In genomic region chr4:144647095-144647959, GRCh38 we compare ENCODE assay signal across 8 cellular contexts. TPM values are rescaled to one million over a fixed set of nuclear protein-coding genes. Genes with fewer than 3 reads are reported as not detected.
A peak's percentile ranks its signal among the peaks of the same experiment; 100 is the strongest.
DNase-seq lines count a peak whose midpoint lies in the region; ATAC-seq and TF ChIP-seq lines count a peak whose summit lies in the region.

No MANE protein-coding gene starts in this region.

- no peak overlapping the region for H3K27ac ChIP-seq in right cardiac atrium (ENCODE audit: low read length)
- H3K27ac ChIP-seq in gastrocnemius medialis = no peak overlapping the region
- peak overlapping the region in 1 of 4 donors; percentile 60 for H3K27ac ChIP-seq in Peyer's patch

- H3K4me3 ChIP-seq in right cardiac atrium (ENCODE audit: low read length) (peak overlapping the region; percentile 74), fibroblast of villous mesenchyme (ENCODE audit: low read depth, low read length) (peak overlapping the region; percentile 60), gastrocnemius medialis (peak overlapping the region in 3 of 4 donors; percentile 44 to 53 (median 45)), Peyer's patch (peak overlapping the region in 2 of 4 donors; percentile 46 to 54)

- DNase-seq in right cardiac atrium (peak in 1 of 3 donors; percentile 20), cardiac septum (ENCODE audit: low spot score) (no peak), fibroblast of villous mesenchyme (ENCODE audit: low read depth) (peak; percentile 10), gastrocnemius medialis (no peak), Peyer's patch (no peak)

- TF ChIP-seq CTCF in fibroblast of villous mesenchyme (IDR thresholded peaks at IDR 0.05; ENCODE audit: insufficient read depth, low read depth, low read length) = no peak
- TF ChIP-seq CTCF in gastrocnemius medialis (IDR thresholded peaks at IDR 0.05 in 4 of 5, conservative IDR thresholded peaks at IDR 0.05 in 1 of 5) = no peak
- TF ChIP-seq CTCF in Peyer's patch (IDR thresholded peaks at IDR 0.05) = no peak

- TF ChIP-seq POLR2A in gastrocnemius medialis (IDR thresholded peaks at IDR 0.05) (no peak), Peyer's patch (IDR thresholded peaks at IDR 0.05) (no peak)

- H3K4me1 ChIP-seq in right cardiac atrium (ENCODE audit: control insufficient read depth, insufficient read depth, low read length) (peaks cover 2% of the 10 kb centered on the region), gastrocnemius medialis (peaks cover 6 to 12% of the 10 kb centered on the region in 2 donors), Peyer's patch (peaks cover 0 to 8% (median 0%) of the 10 kb centered on the region in 4 donors)

- in situ Hi-C loops in gastrocnemius medialis (cut with MboI; ENCODE audit: low sequenced_read_pairs in 4 of 4) = no loop called here

- intact Hi-C loops in right cardiac atrium (cut with DNase I) = no loop called here
- intact Hi-C loops in cardiac septum (cut with DNase I) = no loop called here
- intact Hi-C loops in gastrocnemius medialis (cut with DNase I; ENCODE audit: low total_unique reads) = no loop called here

- no peaks in the 10 kb centered on the region for H3K36me3 ChIP-seq in gastrocnemius medialis
- H3K36me3 ChIP-seq in Peyer's patch = no peaks in the 10 kb centered on the region

- H3K9me3 ChIP-seq in right cardiac atrium (ENCODE audit: control insufficient read depth, low read length) = no peaks in the 10 kb centered on the region
- H3K9me3 ChIP-seq in gastrocnemius medialis = no peaks in the 10 kb centered on the region
- H3K9me3 ChIP-seq in Peyer's patch = no peaks in the 10 kb centered on the region

- H3K27me3 ChIP-seq in right cardiac atrium (ENCODE audit: control insufficient read depth, insufficient read depth) (no peaks in the 10 kb centered on the region), gastrocnemius medialis (peaks cover 28 to 43% (median 36%) of the 10 kb centered on the region in 3 donors), Peyer's patch (peaks cover 0 to 17% of the 10 kb centered on the region in 2 donors)

- WGBS in right cardiac atrium = 9% methylated on average over 26 of the region's 26 CpGs

- no peak for ATAC-seq in right cardiac atrium
- ATAC-seq in SK-N-SH treated with all-trans-retinoic acid at 6 μM for 48 hours = peak; percentile 34
- no peak for ATAC-seq in gastrocnemius medialis
- no peak for ATAC-seq in GM21447 (IDR thresholded peaks at IDR 0.05; ENCODE audit: unreplicated experiment)
- no peak for ATAC-seq in HG03571 (IDR thresholded peaks at IDR 0.05; ENCODE audit: unreplicated experiment)

TF ChIP-seq in SK-N-SH treated with all-trans-retinoic acid at 6 μM for 48 hours, 23 proteins besides CTCF, POLR2A, EP300 and RAD21:
- no peak for TF ChIP-seq ESRRG (CRISPR knock-in tag; IDR thresholded peaks at IDR 0.05)
- TF ChIP-seq, protein P1, sequence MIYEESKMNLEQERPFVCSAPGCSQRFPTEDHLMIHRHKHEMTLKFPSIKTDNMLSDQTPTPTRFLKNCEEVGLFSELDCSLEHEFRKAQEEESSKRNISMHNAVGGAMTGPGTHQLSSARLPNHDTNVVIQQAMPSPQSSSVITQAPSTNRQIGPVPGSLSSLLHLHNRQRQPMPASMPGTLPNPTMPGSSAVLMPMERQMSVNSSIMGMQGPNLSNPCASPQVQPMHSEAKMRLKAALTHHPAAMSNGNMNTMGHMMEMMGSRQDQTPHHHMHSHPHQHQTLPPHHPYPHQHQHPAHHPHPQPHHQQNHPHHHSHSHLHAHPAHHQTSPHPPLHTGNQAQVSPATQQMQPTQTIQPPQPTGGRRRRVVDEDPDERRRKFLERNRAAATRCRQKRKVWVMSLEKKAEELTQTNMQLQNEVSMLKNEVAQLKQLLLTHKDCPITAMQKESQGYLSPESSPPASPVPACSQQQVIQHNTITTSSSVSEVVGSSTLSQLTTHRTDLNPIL (CRISPR knock-in tag; IDR thresholded peaks at IDR 0.05; ENCODE audit: low read depth) = no peak
- no peak for TF ChIP-seq ZFP3 (CRISPR knock-in tag; IDR thresholded peaks at IDR 0.05)
- TF ChIP-seq ZC3H10 (CRISPR knock-in tag; IDR thresholded peaks at IDR 0.05) = no peak
- TF ChIP-seq ZNF565 (CRISPR knock-in tag; conservative IDR thresholded peaks at IDR 0.05; ENCODE audit: low read depth) = no peak
- no peak for TF ChIP-seq OSR1 (CRISPR knock-in tag; IDR thresholded peaks at IDR 0.05)

RNA-seq across cellular contexts. Expression of gene HHIP, which starts 1.4 kb away (rescaled TPM):
- total RNA-seq in right cardiac atrium (1 to 10 TPM in 1 of 4 donors, under 1 TPM in 2, not detected in 1; 0.03 to 1.2 (median 0.39) TPM), cardiac septum (0.30 TPM), fibroblast of villous mesenchyme (0.64 and 1.7 TPM in 2 replicates), gastrocnemius medialis (under 1 TPM; 0.25 to 0.70 (median 0.28) TPM), Peyer's patch (10 to 100 TPM in 1 of 4 donors, 1 to 10 TPM in 3; 3.0 to 37.1 (median 6.6) TPM)
- 0.16 TPM for polyA plus RNA-seq in right cardiac atrium
